Comparison of ENCODE assay signal across 2 cellular contexts in genomic region chr4:140805293-140805692, GRCh38.
A peak's percentile ranks its signal among the peaks of the same experiment; 100 is the strongest.
TF ChIP-seq lines count a peak whose summit lies in the region.

No MANE protein-coding gene starts in this region.

TF ChIP-seq in IMR-90, 13 proteins besides CTCF, POLR2A, EP300 and RAD21:
- TF ChIP-seq CHD1 (IDR thresholded peaks at IDR 0.05; ENCODE audit: low read depth, low read length) (no peak), MAFK (IDR thresholded peaks at IDR 0.05; ENCODE audit: low read depth, low read length) (peak; percentile 64)
TF ChIP-seq in IMR-90: peak in this region for 1.

TF ChIP-seq in GM12878, 131 proteins besides CTCF, POLR2A, EP300 and RAD21:
- TF ChIP-seq ATF7 (IDR thresholded peaks at IDR 0.05; ENCODE audit: low read depth) (no peak), TCF7 (IDR thresholded peaks at IDR 0.05; ENCODE audit: borderline replicate concordance) (no peak), CREB1 (IDR thresholded peaks at IDR 0.05; ENCODE audit: low read depth) (no peak), SRF (IDR thresholded peaks at IDR 0.05; ENCODE audit: low read depth in 2 of 2, low read length in 2 of 2) (no peak), ZBTB40 (IDR thresholded peaks at IDR 0.05; ENCODE audit: borderline replicate concordance) (no peak), ZSCAN29 (IDR thresholded peaks at IDR 0.05) (no peak), ZBTB4 (CRISPR knock-in tag; IDR thresholded peaks at IDR 0.05) (no peak), NR2C2 (IDR thresholded peaks at IDR 0.05; ENCODE audit: borderline replicate concordance, control insufficient read depth, insufficient read length, low read depth) (no peak), ZNF207 (IDR thresholded peaks at IDR 0.05; ENCODE audit: borderline replicate concordance) (no peak), RELA (IDR thresholded peaks at IDR 0.05; ENCODE audit: borderline replicate concordance, partially characterized antibody) (no peak), MYC (IDR thresholded peaks at IDR 0.05; ENCODE audit: insufficient read depth, insufficient read length, insufficient replicate concordance, low read length, severe bottlenecking) (no peak)
